1 cellular context compared by ENCODE assay signal in genomic region chr20:50368813-50369224, GRCh38.
TF ChIP-seq lines count a peak whose summit lies in the region.

No MANE protein-coding gene starts in this region.

TF ChIP-seq in IMR-90, 13 proteins besides CTCF, POLR2A, EP300 and RAD21:
- TF ChIP-seq NFE2L2 (IDR thresholded peaks at IDR 0.05; ENCODE audit: low read depth, low read length): no peak
- no peak for TF ChIP-seq CEBPB (IDR thresholded peaks at IDR 0.05; ENCODE audit: low read depth, low read length)
- TF ChIP-seq CHD1 (IDR thresholded peaks at IDR 0.05; ENCODE audit: low read depth, low read length): no peak
- TF ChIP-seq RFX5 (IDR thresholded peaks at IDR 0.05; ENCODE audit: low read depth, low read length): no peak
- no peak for TF ChIP-seq MAZ (IDR thresholded peaks at IDR 0.05; ENCODE audit: borderline replicate concordance, low read depth, low read length)
- peak; percentile 72; the same call in 1 of the 2 replicates for TF ChIP-seq USF2 (IDR thresholded peaks at IDR 0.05; ENCODE audit: low read depth, low read length)
- no peak for TF ChIP-seq FOS (IDR thresholded peaks at IDR 0.05; ENCODE audit: low read depth, low read length)
TF ChIP-seq in IMR-90: peak in this region for 1.
